Comparison of ENCODE assay signal across 17 cellular contexts in genomic region chr10:12726971-12727831, GRCh38.
A peak's percentile ranks its signal among the peaks of the same experiment; 100 is the strongest.
DNase-seq lines count a peak whose midpoint lies in the region; ATAC-seq and TF ChIP-seq lines count a peak whose summit lies in the region.
"Had no signal": no experiment of that assay in that cellular context is flagged by ENCODE, and none has a peak within 500 bp of the region (broad histone marks: within the 10 kb centered on the region; RNA-seq: fewer than 3 reads in every experiment).

No MANE protein-coding gene starts in this region.

- intact Hi-C loops in psoas muscle (cut with DNase I) = no loop called here

- no peak overlapping the region for H3K4me3 ChIP-seq in Jurkat, Clone E6-1 (ENCODE audit: low read length)
- H3K4me3 ChIP-seq in psoas muscle = no peak overlapping the region
- H3K4me3 ChIP-seq: heart left ventricle, left ventricle myocardium inferior, tibial nerve had no signal

- no peaks in the 10 kb centered on the region for H3K27me3 ChIP-seq in psoas muscle (ENCODE audit: insufficient read depth in 3 of 3, low read length in 2 of 3)
- H3K27me3 ChIP-seq: heart left ventricle, tibial nerve had no signal

- DNase-seq in Jurkat, Clone E6-1 (ENCODE audit: low read depth, low spot score) = peak; percentile 25
- DNase-seq in SW480 (ENCODE audit: low spot score) (peak; percentile 76), psoas muscle (no peak), NCI-H1092 treated with DMSO at 0.1 percent for 48 hours (lab: John Stamatoyannopoulos, UW) (no peak), HuH-7.5 (ENCODE audit: low spot score) (no peak), DMS79 (lab: John Stamatoyannopoulos, UW) (no peak), NCI-H1105 treated with DMSO at 0.1 percent for 48 hours (lab: John Stamatoyannopoulos, UW) (no peak)
- peak; percentile 37 for DNase-seq in central memory CD4-positive, alpha-beta T cell
- DNase-seq: effector memory CD4-positive, alpha-beta T cell; heart left ventricle; HFFc6; left ventricle myocardium inferior; NCI-H1092; NCI-H446 treated with DMSO at 0.1 percent for 48 hours had no signal

- H3K36me3 ChIP-seq in psoas muscle (ENCODE audit: insufficient read depth in 1 of 2, low read depth in 1 of 2) = no peaks in the 10 kb centered on the region
- H3K36me3 ChIP-seq: heart left ventricle, left ventricle myocardium inferior, tibial nerve had no signal

- WGBS in psoas muscle, 3 donors = 80 to 92% (median 84%) methylated on average over 19 of the region's 19 CpGs

- TF ChIP-seq CTCF in psoas muscle (IDR thresholded peaks at IDR 0.05) = no peak

- H3K27ac ChIP-seq in psoas muscle = no peak overlapping the region
- H3K27ac ChIP-seq: left ventricle myocardium inferior, tibial nerve had no signal

- peak; percentile 52 to 84 (median 70) for ATAC-seq in psoas muscle
- ATAC-seq: heart left ventricle, HepG2, Panc1 had no signal

- H3K4me1 ChIP-seq in psoas muscle = no peaks in the 10 kb centered on the region
- H3K4me1 ChIP-seq: left ventricle myocardium inferior had no signal

- no peaks in the 10 kb centered on the region for H3K9me3 ChIP-seq in psoas muscle
- H3K9me3 ChIP-seq: heart left ventricle, left ventricle myocardium inferior, tibial nerve had no signal

Comparison
In these comparisons a context has a peak if more than half of its experiments do, and no peak if none do; other contexts are left out.
1. DNase-seq: peak in Jurkat, Clone E6-1 (single experiment), SW480 (single experiment) and central memory CD4-positive, alpha-beta T cell (single experiment); none in psoas muscle (0 of 2), NCI-H1092 treated with DMSO at 0.1 percent for 48 hours (single experiment), HuH-7.5 (single experiment), DMS79 (single experiment) and NCI-H1105 treated with DMSO at 0.1 percent for 48 hours (single experiment).